8 cellular contexts compared by ENCODE assay signal in genomic region chr4:7295917-7296660, GRCh38.
DNase-seq lines count a peak whose midpoint lies in the region; ATAC-seq and TF ChIP-seq lines count a peak whose summit lies in the region.

No MANE protein-coding gene starts in this region.

- no peak overlapping the region for H3K27ac ChIP-seq in MM.1S (ENCODE audit: low read length)
- no peak overlapping the region for H3K27ac ChIP-seq in endodermal cell (ENCODE audit: low read depth, low read length)
- no peak overlapping the region for H3K27ac ChIP-seq in neural progenitor cell

- H3K36me3 ChIP-seq in MM.1S (replicated peaks; ENCODE audit: insufficient read depth, low read length) (no peaks in the 10 kb centered on the region), endodermal cell (ENCODE audit: control insufficient read depth, insufficient read depth, low read length) (no peaks in the 10 kb centered on the region), neural progenitor cell (no peaks in the 10 kb centered on the region)

- DNase-seq in D341Med (ENCODE audit: low spot score), result peak; percentile 82
- DNase-seq in MM.1S, result no peak
- peak; percentile 71 for DNase-seq in endodermal cell
- no peak for DNase-seq in neural progenitor cell (ENCODE audit: low spot score)
- no peak for DNase-seq in natural killer cell treated with Interleukin-12 subunit alpha and Interleukin-12 subunit beta and Interleukin-15 and Interleukin-18, amount 100 ng/mL, for 72 hours (ENCODE audit: low spot score)
- no peak for DNase-seq in activated CD4-positive, alpha-beta T cell treated with anti-CD3 and anti-CD28 coated beads, Interleukin-2, amount 10 ng/mL, durations not matched to agents 7 days and 5 days
- DNase-seq in G401 (ENCODE audit: low spot score), result no peak

- H4K20me1 ChIP-seq in MM.1S (ENCODE audit: insufficient read depth, low read length) (no peaks in the 10 kb centered on the region), neural progenitor cell (ENCODE audit: low read depth) (peaks cover 4% of the 10 kb centered on the region)

- H3F3A ChIP-seq in MM.1S (ENCODE audit: insufficient read depth, low read length) (no peaks in the 10 kb centered on the region), neural progenitor cell (ENCODE audit: low read depth) (peaks cover 34% of the 10 kb centered on the region)

- H3K9me2 ChIP-seq in MM.1S (replicated peaks; ENCODE audit: insufficient read depth, low read length), result no peaks in the 10 kb centered on the region

- ATAC-seq in natural killer cell treated with Interleukin-12 subunit alpha and Interleukin-12 subunit beta and Interleukin-15 and Interleukin-18, amount 100 ng/mL, for 72 hours, result no peak
- no peak for ATAC-seq in GM21381 (IDR thresholded peaks at IDR 0.05; ENCODE audit: unreplicated experiment)

- no peak overlapping the region for H3K9ac ChIP-seq in MM.1S (ENCODE audit: low read length)
- no peak overlapping the region for H3K9ac ChIP-seq in endodermal cell (ENCODE audit: extremely low read depth, low read length, poor library complexity, severe bottlenecking)
- H3K9ac ChIP-seq in neural progenitor cell, result no peak overlapping the region

- WGBS in endodermal cell (ENCODE audit: insufficient coverage in 1 of 2, insufficient read length in 1 of 2), 2 experiments, result 85 to 94% methylated on average over 14 to 19 of the region's 19 CpGs

- CTCF ChIA-PET in activated CD4-positive, alpha-beta T cell treated with anti-CD3 and anti-CD28 coated beads, Interleukin-2, amount 10 ng/mL, durations not matched to agents 7 days and 5 days (lab: Charles Lee), result no interaction called here

- H3K36me3 Mint-ChIP-seq in endodermal cell (ENCODE audit: low read depth), result no peaks in the 10 kb centered on the region
- H3K36me3 Mint-ChIP-seq in neural progenitor cell, result no peaks in the 10 kb centered on the region
- no peaks in the 10 kb centered on the region for H3K36me3 Mint-ChIP-seq in natural killer cell treated with Interleukin-12 subunit alpha and Interleukin-12 subunit beta and Interleukin-15 and Interleukin-18, amount 100 ng/mL, for 72 hours
- no peaks in the 10 kb centered on the region for H3K36me3 Mint-ChIP-seq in activated CD4-positive, alpha-beta T cell treated with anti-CD3 and anti-CD28 coated beads, Interleukin-2, amount 10 ng/mL, durations not matched to agents 7 days and 5 days (ENCODE audit: low read depth)

- H3K4me1 Mint-ChIP-seq in endodermal cell, result peaks cover 8% of the 10 kb centered on the region
- H3K4me1 Mint-ChIP-seq in neural progenitor cell, result peaks cover 39% of the 10 kb centered on the region
- no peaks in the 10 kb centered on the region for H3K4me1 Mint-ChIP-seq in natural killer cell treated with Interleukin-12 subunit alpha and Interleukin-12 subunit beta and Interleukin-15 and Interleukin-18, amount 100 ng/mL, for 72 hours (ENCODE audit: low read depth in 2 of 2)
- no peaks in the 10 kb centered on the region for H3K4me1 Mint-ChIP-seq in activated CD4-positive, alpha-beta T cell treated with anti-CD3 and anti-CD28 coated beads, Interleukin-2, amount 10 ng/mL, durations not matched to agents 7 days and 5 days

- in situ Hi-C loops in G401 (cut with HindIII; ENCODE audit: low sequenced_read_pairs), result no loop called here

- H3K27ac Mint-ChIP-seq in endodermal cell (no peak overlapping the region), neural progenitor cell (no peak overlapping the region)
- H3K27ac Mint-ChIP-seq in natural killer cell treated with Interleukin-12 subunit alpha and Interleukin-12 subunit beta and Interleukin-15 and Interleukin-18, amount 100 ng/mL, for 72 hours, result no peak overlapping the region
- H3K27ac Mint-ChIP-seq in activated CD4-positive, alpha-beta T cell treated with anti-CD3 and anti-CD28 coated beads, Interleukin-2, amount 10 ng/mL, durations not matched to agents 7 days and 5 days, result no peak overlapping the region

- no peak overlapping the region for H3K4me3 Mint-ChIP-seq in endodermal cell
- H3K4me3 Mint-ChIP-seq in neural progenitor cell, result no peak overlapping the region
- no peak overlapping the region for H3K4me3 Mint-ChIP-seq in natural killer cell treated with Interleukin-12 subunit alpha and Interleukin-12 subunit beta and Interleukin-15 and Interleukin-18, amount 100 ng/mL, for 72 hours
- no peak overlapping the region for H3K4me3 Mint-ChIP-seq in activated CD4-positive, alpha-beta T cell treated with anti-CD3 and anti-CD28 coated beads, Interleukin-2, amount 10 ng/mL, durations not matched to agents 7 days and 5 days

- H3K27me3 Mint-ChIP-seq in endodermal cell (ENCODE audit: insufficient read depth), result no peaks in the 10 kb centered on the region
- peaks cover 8% of the 10 kb centered on the region for H3K27me3 Mint-ChIP-seq in neural progenitor cell (ENCODE audit: insufficient read depth, low read depth)
- peaks cover 0 to 11% of the 10 kb centered on the region in 2 donors for H3K27me3 Mint-ChIP-seq in natural killer cell treated with Interleukin-12 subunit alpha and Interleukin-12 subunit beta and Interleukin-15 and Interleukin-18, amount 100 ng/mL, for 72 hours
- H3K27me3 Mint-ChIP-seq in activated CD4-positive, alpha-beta T cell treated with anti-CD3 and anti-CD28 coated beads, Interleukin-2, amount 10 ng/mL, durations not matched to agents 7 days and 5 days, result no peaks in the 10 kb centered on the region

- no peak overlapping the region for H2AFZ ChIP-seq in MM.1S (ENCODE audit: low read length)
- H2AFZ ChIP-seq in neural progenitor cell (replicated peaks), result no peak overlapping the region

- H3K9me3 ChIP-seq in MM.1S (replicated peaks; ENCODE audit: insufficient read depth, low read length) (no peaks in the 10 kb centered on the region), endodermal cell (ENCODE audit: control insufficient read depth, low read length) (no peaks in the 10 kb centered on the region), neural progenitor cell (ENCODE audit: low read depth) (no peaks in the 10 kb centered on the region)

- H3K4me2 ChIP-seq in MM.1S (ENCODE audit: low read depth, low read length) (no peak overlapping the region), neural progenitor cell (no peak overlapping the region)

- no peaks in the 10 kb centered on the region for H3K4me1 ChIP-seq in MM.1S (ENCODE audit: low read length)
- peaks cover 6% of the 10 kb centered on the region for H3K4me1 ChIP-seq in endodermal cell (ENCODE audit: control insufficient read depth, insufficient read depth, low read length)
- peaks cover 44% of the 10 kb centered on the region for H3K4me1 ChIP-seq in neural progenitor cell

- H3K79me2 ChIP-seq in MM.1S (ENCODE audit: low read length) (no peaks in the 10 kb centered on the region), neural progenitor cell (ENCODE audit: low read depth) (no peaks in the 10 kb centered on the region)

- H3K4me3 ChIP-seq in MM.1S (ENCODE audit: low read length), result no peak overlapping the region
- no peak overlapping the region for H3K4me3 ChIP-seq in endodermal cell (ENCODE audit: low read length)
- no peak overlapping the region for H3K4me3 ChIP-seq in neural progenitor cell

- peak; percentile 36 for TF ChIP-seq CTCF in MM.1S (IDR thresholded peaks at IDR 0.05; ENCODE audit: low read length)
- TF ChIP-seq CTCF in endodermal cell (conservative IDR thresholded peaks at IDR 0.05), result peak; percentile 79
- TF ChIP-seq CTCF in neural progenitor cell (IDR thresholded peaks at IDR 0.05), result peak; percentile 60

- POLR2A ChIA-PET in activated CD4-positive, alpha-beta T cell treated with anti-CD3 and anti-CD28 coated beads, Interleukin-2, amount 10 ng/mL, durations not matched to agents 7 days and 5 days (lab: Charles Lee), result no interaction called here

- peaks cover 78% of the 10 kb centered on the region for H3K27me3 ChIP-seq in MM.1S (replicated peaks; ENCODE audit: insufficient read depth, low read length)
- no peaks in the 10 kb centered on the region for H3K27me3 ChIP-seq in endodermal cell (ENCODE audit: control insufficient read depth, insufficient read depth, low read length, poor library complexity, severe bottlenecking)
- no peaks in the 10 kb centered on the region for H3K27me3 ChIP-seq in neural progenitor cell

- H3K9me3 Mint-ChIP-seq in endodermal cell (no peaks in the 10 kb centered on the region), neural progenitor cell (no peaks in the 10 kb centered on the region)
- no peaks in the 10 kb centered on the region for H3K9me3 Mint-ChIP-seq in natural killer cell treated with Interleukin-12 subunit alpha and Interleukin-12 subunit beta and Interleukin-15 and Interleukin-18, amount 100 ng/mL, for 72 hours
- H3K9me3 Mint-ChIP-seq in activated CD4-positive, alpha-beta T cell treated with anti-CD3 and anti-CD28 coated beads, Interleukin-2, amount 10 ng/mL, durations not matched to agents 7 days and 5 days, result no peaks in the 10 kb centered on the region

Comparison
In these comparisons a context has a peak if more than half of its experiments do, and no peak if none do; other contexts are left out.
1. DNase-seq: peak in D341Med (single experiment) and endodermal cell (single experiment); none in MM.1S (single experiment), neural progenitor cell (single experiment), natural killer cell treated with Interleukin-12 subunit alpha and Interleukin-12 subunit beta and Interleukin-15 and Interleukin-18, amount 100 ng/mL, for 72 hours (single experiment), activated CD4-positive, alpha-beta T cell treated with anti-CD3 and anti-CD28 coated beads, Interleukin-2, amount 10 ng/mL, durations not matched to agents 7 days and 5 days (single experiment) and G401 (single experiment).
2. Peak in every context shown above with its lines, with median percentiles within 50 percentile points of each other: CTCF ChIP-seq.